ENCODE assay signal across 1 cellular context in the genomic region with DNA sequence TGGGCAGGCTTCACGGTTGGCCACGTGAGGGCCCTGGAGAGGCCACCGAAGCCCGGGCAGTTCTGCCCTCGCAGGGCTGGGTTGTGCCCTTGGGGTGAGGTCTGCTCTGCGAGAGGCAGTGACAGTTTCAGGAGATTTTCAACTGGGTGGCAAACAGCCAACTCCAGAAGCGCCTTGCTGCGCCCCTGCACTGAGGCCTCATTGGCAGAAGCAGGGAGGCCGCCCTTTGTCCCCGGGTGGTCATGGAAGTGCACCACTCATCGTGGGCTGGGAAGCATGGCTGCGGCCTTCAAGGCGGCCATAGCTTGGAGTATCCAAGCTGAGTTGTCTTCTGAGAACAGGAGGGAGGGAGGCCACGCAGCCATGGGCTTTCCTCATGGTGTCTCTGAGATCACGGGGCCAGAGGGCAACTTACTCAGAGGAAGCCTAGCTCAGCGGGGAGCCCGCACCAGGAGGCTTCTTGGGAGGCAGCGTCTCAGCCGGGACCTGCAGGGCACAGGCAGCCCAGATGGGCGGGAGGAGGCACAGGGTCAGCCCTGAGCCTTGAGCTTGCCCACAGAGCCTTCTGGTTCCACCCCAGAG.
TF ChIP-seq lines count a peak whose summit lies in the region.

No MANE protein-coding gene starts in this region.

TF ChIP-seq in HEK293, 187 proteins besides CTCF, POLR2A, EP300 and RAD21 (continued from another document):
- TF ChIP-seq, protein P1, sequence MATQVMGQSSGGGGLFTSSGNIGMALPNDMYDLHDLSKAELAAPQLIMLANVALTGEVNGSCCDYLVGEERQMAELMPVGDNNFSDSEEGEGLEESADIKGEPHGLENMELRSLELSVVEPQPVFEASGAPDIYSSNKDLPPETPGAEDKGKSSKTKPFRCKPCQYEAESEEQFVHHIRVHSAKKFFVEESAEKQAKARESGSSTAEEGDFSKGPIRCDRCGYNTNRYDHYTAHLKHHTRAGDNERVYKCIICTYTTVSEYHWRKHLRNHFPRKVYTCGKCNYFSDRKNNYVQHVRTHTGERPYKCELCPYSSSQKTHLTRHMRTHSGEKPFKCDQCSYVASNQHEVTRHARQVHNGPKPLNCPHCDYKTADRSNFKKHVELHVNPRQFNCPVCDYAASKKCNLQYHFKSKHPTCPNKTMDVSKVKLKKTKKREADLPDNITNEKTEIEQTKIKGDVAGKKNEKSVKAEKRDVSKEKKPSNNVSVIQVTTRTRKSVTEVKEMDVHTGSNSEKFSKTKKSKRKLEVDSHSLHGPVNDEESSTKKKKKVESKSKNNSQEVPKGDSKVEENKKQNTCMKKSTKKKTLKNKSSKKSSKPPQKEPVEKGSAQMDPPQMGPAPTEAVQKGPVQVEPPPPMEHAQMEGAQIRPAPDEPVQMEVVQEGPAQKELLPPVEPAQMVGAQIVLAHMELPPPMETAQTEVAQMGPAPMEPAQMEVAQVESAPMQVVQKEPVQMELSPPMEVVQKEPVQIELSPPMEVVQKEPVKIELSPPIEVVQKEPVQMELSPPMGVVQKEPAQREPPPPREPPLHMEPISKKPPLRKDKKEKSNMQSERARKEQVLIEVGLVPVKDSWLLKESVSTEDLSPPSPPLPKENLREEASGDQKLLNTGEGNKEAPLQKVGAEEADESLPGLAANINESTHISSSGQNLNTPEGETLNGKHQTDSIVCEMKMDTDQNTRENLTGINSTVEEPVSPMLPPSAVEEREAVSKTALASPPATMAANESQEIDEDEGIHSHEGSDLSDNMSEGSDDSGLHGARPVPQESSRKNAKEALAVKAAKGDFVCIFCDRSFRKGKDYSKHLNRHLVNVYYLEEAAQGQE (tag by site-specific recombination; IDR thresholded peaks at IDR 0.05): no peak
- TF ChIP-seq GLIS1 (tag by site-specific recombination; IDR thresholded peaks at IDR 0.05) (peak; percentile 93), ZNF600 (tag by site-specific recombination; IDR thresholded peaks at IDR 0.05) (0 out of 2 replicates have a peak, but pooled peaks have one; percentile 33)
